10 cellular contexts compared by ENCODE assay signal in genomic region chr15:40550381-40551037, GRCh38. TPM values are rescaled to one million over a fixed set of nuclear protein-coding genes. Genes with fewer than 3 reads are reported as not detected.
A peak's percentile ranks its signal among the peaks of the same experiment; 100 is the strongest.
DNase-seq lines count a peak whose midpoint lies in the region; ATAC-seq and TF ChIP-seq lines count a peak whose summit lies in the region.
"Had no signal": no experiment of that assay in that cellular context is flagged by ENCODE, and none has a peak within 500 bp of the region (broad histone marks: within the 10 kb centered on the region; RNA-seq: fewer than 3 reads in every experiment).

No MANE protein-coding gene starts in this region.

- POLR2A ChIA-PET in naive thymus-derived CD8-positive, alpha-beta T cell (lab: Charles Lee), result no interaction called here

- peaks cover 36 to 84% (median 67%) of the 10 kb centered on the region in 11 experiments for H3K36me3 ChIP-seq in BLaER1 treated with 17β-estradiol and CSF1 and Interleukin-3, amounts not matched to agents 10 nM and 100 nM
- peaks cover 34% of the 10 kb centered on the region for H3K36me3 ChIP-seq in OCI-LY3 (replicated peaks; ENCODE audit: low read depth, low read length)

- peaks cover 0 to 47% (median 6%) of the 10 kb centered on the region in 11 experiments; a peak in 5 of 22 replicates for H4K20me1 ChIP-seq in BLaER1 treated with 17β-estradiol and CSF1 and Interleukin-3, amounts not matched to agents 10 nM and 100 nM
- H4K20me1 ChIP-seq in OCI-LY3 (ENCODE audit: insufficient read depth, low read length), result no peaks in the 10 kb centered on the region

- H2AFZ ChIP-seq in OCI-LY3 (ENCODE audit: low read depth, low read length), result no peak overlapping the region

- no peak for TF ChIP-seq CTCF in OCI-LY3 (IDR thresholded peaks at IDR 0.05; ENCODE audit: low read depth, low read length)

- H3K36me3 Mint-ChIP-seq in T-helper 2 cell treated with Interferon-gamma antibody and Interleukin-4, amounts not matched to agents 5 μg/mL and 100 μg/mL, for 36 hours (ENCODE audit: low read depth), result peaks cover 20% of the 10 kb centered on the region
- peaks cover 4 to 79% (median 11%) of the 10 kb centered on the region in 3 donors for H3K36me3 Mint-ChIP-seq in naive thymus-derived CD8-positive, alpha-beta T cell

- no peaks in the 10 kb centered on the region for H3K27me3 ChIP-seq in BLaER1 treated with 17β-estradiol and CSF1 and Interleukin-3, amounts not matched to agents 10 nM and 100 nM
- no peaks in the 10 kb centered on the region for H3K27me3 ChIP-seq in OCI-LY3 (ENCODE audit: low read depth, low read length)

- no peaks in the 10 kb centered on the region for H3K9me3 ChIP-seq in BLaER1 treated with 17β-estradiol and CSF1 and Interleukin-3, amounts not matched to agents 10 nM and 100 nM (replicated peaks in 1 of 11)
- no peaks in the 10 kb centered on the region for H3K9me3 ChIP-seq in OCI-LY3 (ENCODE audit: insufficient read depth, low read length)

- no peak overlapping the region for H3K4me3 Mint-ChIP-seq in T-helper 2 cell treated with Interferon-gamma antibody and Interleukin-4, amounts not matched to agents 5 μg/mL and 100 μg/mL, for 36 hours
- peak overlapping the region in 1 of 10 donors; percentile 55 for H3K4me3 Mint-ChIP-seq in naive thymus-derived CD8-positive, alpha-beta T cell

- ATAC-seq in GM19372 (IDR thresholded peaks at IDR 0.05; ENCODE audit: low read depth, unreplicated experiment) (peak; percentile 76), HG03039 (IDR thresholded peaks at IDR 0.05; ENCODE audit: unreplicated experiment) (peak; percentile 44)
- ATAC-seq in naive thymus-derived CD8-positive, alpha-beta T cell, result no peak

- H3K4me3 ChIP-seq in BLaER1 treated with 17β-estradiol and CSF1 and Interleukin-3, amounts not matched to agents 10 nM and 100 nM, result peak overlapping the region in 2 of 10 experiments; percentile 5 to 28; a peak in 2 of 20 replicates
- H3K4me3 ChIP-seq in OCI-LY3 (ENCODE audit: low read length), result peak overlapping the region; percentile 55

- peak overlapping the region in 8 of 11 experiments; percentile 2 to 96 (median 70); a peak in 14 of 22 replicates for H3K4me2 ChIP-seq in BLaER1 treated with 17β-estradiol and CSF1 and Interleukin-3, amounts not matched to agents 10 nM and 100 nM
- peak overlapping the region; percentile 80 for H3K4me2 ChIP-seq in OCI-LY3 (ENCODE audit: low read length)

- no peak overlapping the region for H3K27ac Mint-ChIP-seq in T-helper 2 cell treated with Interferon-gamma antibody and Interleukin-4, amounts not matched to agents 5 μg/mL and 100 μg/mL, for 36 hours
- H3K27ac Mint-ChIP-seq in naive thymus-derived CD8-positive, alpha-beta T cell, result peak overlapping the region in 2 of 10 donors; percentile 33 to 70

- no peaks in the 10 kb centered on the region for H3K4me1 Mint-ChIP-seq in T-helper 2 cell treated with Interferon-gamma antibody and Interleukin-4, amounts not matched to agents 5 μg/mL and 100 μg/mL, for 36 hours (ENCODE audit: low read depth)
- H3K4me1 Mint-ChIP-seq in naive thymus-derived CD8-positive, alpha-beta T cell, result peaks cover 0 to 59% (median 4%) of the 10 kb centered on the region in 4 donors

- peak overlapping the region in 4 of 11 experiments; percentile 6 to 26 (median 24); a peak in 3 of 22 replicates for H3K9ac ChIP-seq in BLaER1 treated with 17β-estradiol and CSF1 and Interleukin-3, amounts not matched to agents 10 nM and 100 nM
- H3K9ac ChIP-seq in OCI-LY3 (ENCODE audit: low read length), result peak overlapping the region; percentile 21; the same call in 1 of the 2 replicates

- no peak for DNase-seq in T-helper 2 cell treated with Interferon-gamma antibody and Interleukin-4, amounts not matched to agents 5 μg/mL and 100 μg/mL, for 36 hours (ENCODE audit: low spot score)
- no peak for DNase-seq in activated naive CD4-positive, alpha-beta T cell (lab: John Stamatoyannopoulos, UW)
- no peak for DNase-seq in NCI-H2171 treated with DMSO at 0.1 percent for 48 hours (lab: John Stamatoyannopoulos, UW)
- DNase-seq in naive thymus-derived CD8-positive, alpha-beta T cell, result no peak
- DNase-seq: activated CD4-positive, alpha-beta T cell treated with anti-CD3 and anti-CD28 coated beads, Interleukin-2, amount 50 U/mL, for 1 hour; retina had no signal

- H3K27me3 Mint-ChIP-seq in T-helper 2 cell treated with Interferon-gamma antibody and Interleukin-4, amounts not matched to agents 5 μg/mL and 100 μg/mL, for 36 hours (ENCODE audit: low read depth), result no peaks in the 10 kb centered on the region
- H3K27me3 Mint-ChIP-seq in naive thymus-derived CD8-positive, alpha-beta T cell, result no peaks in the 10 kb centered on the region

- peak overlapping the region in 5 of 11 experiments; percentile 3 to 66 (median 46); a peak in 7 of 22 replicates for H3K27ac ChIP-seq in BLaER1 treated with 17β-estradiol and CSF1 and Interleukin-3, amounts not matched to agents 10 nM and 100 nM
- peak overlapping the region; percentile 87 for H3K27ac ChIP-seq in OCI-LY3 (ENCODE audit: low read length)

- no peaks in the 10 kb centered on the region for H3K79me2 ChIP-seq in OCI-LY3 (ENCODE audit: low read length)

- H3K4me1 ChIP-seq in BLaER1 treated with 17β-estradiol and CSF1 and Interleukin-3, amounts not matched to agents 10 nM and 100 nM, result peaks cover 17 to 77% (median 41%) of the 10 kb centered on the region in 10 experiments
- H3K4me1 ChIP-seq in OCI-LY3 (ENCODE audit: low read length), result peaks cover 57% of the 10 kb centered on the region

- H3K9me3 Mint-ChIP-seq in T-helper 2 cell treated with Interferon-gamma antibody and Interleukin-4, amounts not matched to agents 5 μg/mL and 100 μg/mL, for 36 hours, result no peaks in the 10 kb centered on the region
- no peaks in the 10 kb centered on the region for H3K9me3 Mint-ChIP-seq in naive thymus-derived CD8-positive, alpha-beta T cell

RNA-seq across cellular contexts. Expression of gene CCDC32, which starts 14.3 kb away (rescaled TPM):
- 10 to 100 TPM; 31.7 to 31.8 TPM for total RNA-seq in naive thymus-derived CD8-positive, alpha-beta T cell
- polyA plus RNA-seq in naive thymus-derived CD8-positive, alpha-beta T cell, result 10 to 100 TPM; 40.4 to 43.2 (median 40.5) TPM

RNA-seq across cellular contexts. Expression of gene RPUSD2, which starts 18.6 kb away (rescaled TPM):
- total RNA-seq in naive thymus-derived CD8-positive, alpha-beta T cell, result 10 to 100 TPM; 15.6 to 15.7 TPM
- 10 to 100 TPM; 18.7 to 23.3 (median 22.2) TPM for polyA plus RNA-seq in naive thymus-derived CD8-positive, alpha-beta T cell

RNA-seq across cellular contexts. Expression of gene KNL1, which starts 43.5 kb away (rescaled TPM):
- total RNA-seq in naive thymus-derived CD8-positive, alpha-beta T cell, result under 1 TPM; 0.14 to 0.21 TPM
- under 1 TPM in 1 of 3 donors, not detected in 2; 0.03 TPM for polyA plus RNA-seq in naive thymus-derived CD8-positive, alpha-beta T cell

Comparison
In these comparisons a context has a peak if more than half of its experiments do, and no peak if none do; other contexts are left out.
1. ATAC-seq: peak in GM19372 (single experiment) and HG03039 (single experiment); none in naive thymus-derived CD8-positive, alpha-beta T cell (0 of 2).